ENCODE assay signal across 13 cellular contexts in genomic region chr17:29918922-29919856, GRCh38. TPM values are rescaled to one million over a fixed set of nuclear protein-coding genes. Genes with fewer than 3 reads are reported as not detected.
DNase-seq lines count a peak whose midpoint lies in the region; ATAC-seq, FAIRE-seq and TF ChIP-seq lines count a peak whose summit lies in the region.
"Had no signal": no experiment of that assay in that cellular context is flagged by ENCODE, and none has a peak within 500 bp of the region (broad histone marks: within the 10 kb centered on the region; RNA-seq: fewer than 3 reads in every experiment).

No MANE protein-coding gene starts in this region.

- no peak for DNase-seq in GM19239 (ENCODE audit: insufficient read length, low spot score)
- DNase-seq in Panc1 (ENCODE audit: low read depth, low spot score): no peak
- peak; percentile 72 for DNase-seq in dermis blood vessel endothelial cell
- DNase-seq in non-pigmented ciliary epithelial cell (ENCODE audit: low read depth): peak; percentile 42
- no peak for DNase-seq in Ammon's horn (ENCODE audit: low spot score)
- DNase-seq in esophagus squamous epithelium (lab: John Stamatoyannopoulos, UW): no peak
- DNase-seq: caudate nucleus; natural killer cell; NCI-H2029 treated with DMSO at 0.1 percent for 48 hours; stimulated activated CD4-positive, alpha-beta T cell treated with anti-CD3 and anti-CD28 coated beads, Interleukin-4, amount 100 ng/mL, for 24 hours had no signal

- TF ChIP-seq CTCF in Panc1 (IDR thresholded peaks at IDR 0.05): no peak
- TF ChIP-seq CTCF in esophagus squamous epithelium (IDR thresholded peaks at IDR 0.05): no peak

- intact Hi-C loops in Panc1 (cut with micrococcal nuclease; ENCODE audit: unreplicated experiment): no loop called here
- intact Hi-C loops in esophagus squamous epithelium (cut with DNase I): no loop called here

- H3K27ac ChIP-seq in Panc1 (ENCODE audit: low read length): peak overlapping the region; percentile 36; the same call in 1 of the 2 replicates
- no peak overlapping the region for H3K27ac ChIP-seq in esophagus squamous epithelium
- H3K27ac ChIP-seq: suprapubic skin had no signal

- peak; percentile 70 for ATAC-seq in Panc1
- no peak for ATAC-seq in HG03432 (IDR thresholded peaks at IDR 0.05; ENCODE audit: unreplicated experiment)
- ATAC-seq in HG02884 (IDR thresholded peaks at IDR 0.05; ENCODE audit: unreplicated experiment): no peak
- ATAC-seq: natural killer cell had no signal

- FAIRE-seq in GM19239 (lab: Jason Lieb, UNC): peak; percentile 4

- no peak overlapping the region for H3K4me3 ChIP-seq in Panc1 (ENCODE audit: low read depth in 2 of 2, low read length in 2 of 2)
- no peak overlapping the region for H3K4me3 ChIP-seq in esophagus squamous epithelium
- H3K4me3 ChIP-seq: suprapubic skin had no signal

- in situ Hi-C loops in Panc1 (cut with HindIII; ENCODE audit: low pct_unique_long_range_greater_than_20kb, low sequenced_read_pairs): no loop called here

- TSS peak; percentile 22 for BruUV-seq in Panc1 (replicated peaks; lab: Mats Ljungman, UMichigan)

- peaks cover 8% of the 10 kb centered on the region; the same call in 1 of the 2 replicates for H3K4me1 ChIP-seq in Panc1 (ENCODE audit: control insufficient read depth, insufficient read depth, low read length)
- peaks cover 0 to 9% (median 0%) of the 10 kb centered on the region in 3 donors for H3K4me1 ChIP-seq in esophagus squamous epithelium
- H3K4me1 ChIP-seq: suprapubic skin had no signal

- POLR2A ChIA-PET in Panc1 (lab: Charles Lee): interaction anchor here (0.7 kb wide), 1 partner anchor 11 kb away, joined by 3 read pairs; no protein-coding TSS in a partner anchor

- H3K27me3 ChIP-seq in Panc1 (ENCODE audit: control insufficient read depth, insufficient read depth, low read length): no peaks in the 10 kb centered on the region
- H3K27me3 ChIP-seq in esophagus squamous epithelium: no peaks in the 10 kb centered on the region
- H3K27me3 ChIP-seq: suprapubic skin had no signal

- CTCF ChIA-PET in Panc1 (lab: Charles Lee): interaction anchor here (0.7 to 1.7 kb wide), 2 partner anchors 12 to 51 kb away, joined by 3 to 7 read pairs; no protein-coding TSS in a partner anchor

- no peaks in the 10 kb centered on the region for H3K36me3 ChIP-seq in Panc1 (ENCODE audit: control insufficient read depth, insufficient read depth, low read length)
- H3K36me3 ChIP-seq in esophagus squamous epithelium: no peaks in the 10 kb centered on the region
- H3K36me3 ChIP-seq: suprapubic skin had no signal

- no peaks in the 10 kb centered on the region for H3K9me3 ChIP-seq in Panc1 (ENCODE audit: control insufficient read depth, insufficient read depth, low read depth, low read length)
- H3K9me3 ChIP-seq in esophagus squamous epithelium: no peaks in the 10 kb centered on the region
- H3K9me3 ChIP-seq: suprapubic skin had no signal

- 71 to 83% methylated on average over 3 of the region's 3 CpGs for WGBS in esophagus squamous epithelium, 2 donors

- no peak for TF ChIP-seq POLR2A in esophagus squamous epithelium (IDR thresholded peaks at IDR 0.05)

RNA-seq across cellular contexts. Expression of gene SSH2, which starts 10.8 kb away (rescaled TPM):
- total RNA-seq in Panc1 (2021; ENCODE audit: unreplicated experiment) (30.6 TPM), dermis blood vessel endothelial cell (20.4 and 34.5 TPM in 2 replicates), esophagus squamous epithelium (10 to 100 TPM in 3 of 4 donors, 1 to 10 TPM in 1; 9.4 to 29.4 (median 13.2) TPM)
- polyA plus RNA-seq in Panc1 (2012; ENCODE audit: insufficient read length): 13.6 TPM

RNA-seq across cellular contexts. Expression of gene EFCAB5, which starts 22.2 kb away (rescaled TPM):
- 0.39 TPM for total RNA-seq in Panc1 (2021; ENCODE audit: unreplicated experiment)
- 0.56 TPM for polyA plus RNA-seq in Panc1 (2012; ENCODE audit: insufficient read length)
- total RNA-seq in dermis blood vessel endothelial cell: 0.17 and 0.70 TPM in 2 replicates
- total RNA-seq in esophagus squamous epithelium: under 1 TPM in 1 of 4 donors, not detected in 3; 0.19 TPM

Comparison
In these comparisons a context has a peak if more than half of its experiments do, and no peak if none do; other contexts are left out.
1. DNase-seq: peak in dermis blood vessel endothelial cell (single experiment) and non-pigmented ciliary epithelial cell (single experiment); none in GM19239 (single experiment), Panc1 (single experiment), Ammon's horn (single experiment) and esophagus squamous epithelium (single experiment).